In the genomic region with DNA sequence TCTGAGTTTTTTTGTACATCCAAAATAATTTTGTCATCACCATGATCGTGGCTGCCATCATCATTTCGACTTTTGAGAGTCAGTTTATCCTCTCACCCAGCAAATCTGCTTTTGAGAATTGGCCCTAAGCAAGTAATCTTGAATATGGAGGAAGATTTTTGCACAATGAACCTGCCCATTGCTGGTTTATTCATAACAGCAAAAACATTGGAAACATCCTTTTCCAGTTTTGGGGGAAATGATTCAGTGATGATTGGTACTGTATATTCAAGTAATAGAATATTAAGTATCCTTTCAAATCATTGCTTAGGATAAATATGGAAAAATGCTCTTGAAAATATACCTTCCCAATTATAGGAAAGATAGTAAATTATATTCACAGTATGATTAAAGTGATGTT, we compare ENCODE assay signal across 21 cellular contexts. TPM values are rescaled to one million over a fixed set of nuclear protein-coding genes. Genes with fewer than 3 reads are reported as not detected.
DNase-seq lines count a peak whose midpoint lies in the region; ATAC-seq and TF ChIP-seq lines count a peak whose summit lies in the region.
"Had no signal": no experiment of that assay in that cellular context is flagged by ENCODE, and none has a peak within 500 bp of the region (broad histone marks: within the 10 kb centered on the region; RNA-seq: fewer than 3 reads in every experiment).

No MANE protein-coding gene starts in this region.

- H3K4me1 Mint-ChIP-seq in osteocyte (ENCODE audit: unreplicated experiment) (peaks cover 58% of the 10 kb centered on the region), chondrocyte (ENCODE audit: low read depth) (peaks cover 47% of the 10 kb centered on the region)

- H4K20me1 ChIP-seq in SK-N-SH (ENCODE audit: insufficient read depth) (peaks cover 78% of the 10 kb centered on the region), PC-3 (ENCODE audit: low read length) (no peaks in the 10 kb centered on the region)

- H3K79me2 ChIP-seq in SK-N-SH (ENCODE audit: insufficient read depth) (peaks cover 96% of the 10 kb centered on the region), PC-3 (ENCODE audit: low read length) (peaks cover 86% of the 10 kb centered on the region)

- TF ChIP-seq CTCF in SK-N-SH (IDR thresholded peaks at IDR 0.05): no peak
- TF ChIP-seq CTCF in PC-3 (conservative IDR thresholded peaks at IDR 0.05; ENCODE audit: low read depth, low read length): no peak
- TF ChIP-seq CTCF in brain microvascular endothelial cell (IDR thresholded peaks at IDR 0.05; ENCODE audit: low read depth, low read length, missing control alignments): no peak
- TF ChIP-seq CTCF in osteocyte (IDR thresholded peaks at IDR 0.05): no peak
- TF ChIP-seq CTCF in chondrocyte (IDR thresholded peaks at IDR 0.05): no peak

- H3K9me2 ChIP-seq in SK-N-SH: no peaks in the 10 kb centered on the region
- no peaks in the 10 kb centered on the region for H3K9me2 ChIP-seq in PC-3 (replicated peaks; ENCODE audit: low read length)

- ATAC-seq in SK-N-SH treated with all-trans-retinoic acid at 6 μM for 48 hours (no peak), PC-3 (no peak)
- ATAC-seq: CD8-positive, alpha-beta T cell; HCT116; K562; Right ventricle myocardium inferior had no signal

- peaks cover 22 to 66% of the 10 kb centered on the region in 2 experiments for H3K4me1 ChIP-seq in SK-N-SH (ENCODE audit: control insufficient read depth in 1 of 2, insufficient read depth in 2 of 2, low read depth in 1 of 2, low read length in 1 of 2)
- H3K4me1 ChIP-seq in PC-3 (ENCODE audit: insufficient read depth, low read length): peaks cover 71% of the 10 kb centered on the region

- H2AFZ ChIP-seq in SK-N-SH (ENCODE audit: low read depth): no peak overlapping the region
- H2AFZ ChIP-seq in PC-3 (ENCODE audit: low read length): no peak overlapping the region

- peak in 1 of 2 experiments; percentile 38; a peak in 1 of 4 replicates for TF ChIP-seq EP300 in SK-N-SH (IDR thresholded peaks at IDR 0.05; ENCODE audit: borderline replicate concordance in 1 of 2, low read depth in 1 of 2, low read length in 1 of 2)

- intact Hi-C loops in PC-3 (cut with micrococcal nuclease): no loop called here

- WGBS in SK-N-SH (ENCODE audit: low lambda C conversion rate): 73% methylated on average over 2 of the region's 2 CpGs

- CTCF ChIA-PET in SK-N-SH (lab: Yijun Ruan, JAX): no interaction called here
- CTCF ChIA-PET in PC-3 (lab: Charles Lee): no interaction called here

- in situ Hi-C loops in brain microvascular endothelial cell (cut with HindIII; ENCODE audit: low pct_ligation_motif_present, low sequenced_read_pairs): no loop called here

- H3K4me3 ChIP-seq in SK-N-SH (ENCODE audit: low read depth in 2 of 2, low read length in 1 of 2) (no peak overlapping the region), PC-3 (ENCODE audit: low read length) (no peak overlapping the region), brain microvascular endothelial cell (ENCODE audit: low read depth, low read length) (no peak overlapping the region)
- H3K4me3 ChIP-seq: BLaER1 treated with 17β-estradiol and CSF1 and Interleukin-3, amounts not matched to agents 10 nM and 100 nM; K562; SJSA1 had no signal

- peak overlapping the region; percentile 70 to 84 for H3K27ac ChIP-seq in SK-N-SH (ENCODE audit: low read depth in 2 of 2, low read length in 1 of 2)
- H3K27ac ChIP-seq in PC-3 (ENCODE audit: low read length): no peak overlapping the region
- peak overlapping the region; percentile 26 for H3K27ac ChIP-seq in brain microvascular endothelial cell
- H3K27ac ChIP-seq: 22Rv1; BLaER1 treated with 17β-estradiol and CSF1 and Interleukin-3, amounts not matched to agents 10 nM and 100 nM; SJSA1 had no signal

- H3K36me3 ChIP-seq in SK-N-SH (replicated peaks in 1 of 2; ENCODE audit: control insufficient read depth in 1 of 2, insufficient read depth in 2 of 2, low read length in 1 of 2) (peaks cover 0 to 32% of the 10 kb centered on the region in 2 experiments), PC-3 (ENCODE audit: low read depth, low read length) (no peaks in the 10 kb centered on the region), brain microvascular endothelial cell (replicated peaks) (no peaks in the 10 kb centered on the region)
- H3K36me3 ChIP-seq: SJSA1 had no signal

- H3K9me3 Mint-ChIP-seq in osteocyte (ENCODE audit: unreplicated experiment): no peaks in the 10 kb centered on the region
- no peaks in the 10 kb centered on the region for H3K9me3 Mint-ChIP-seq in chondrocyte (ENCODE audit: low read depth)
- H3K9me3 Mint-ChIP-seq: CD8-positive, alpha-beta T cell had no signal

- no peak for DNase-seq in SK-N-SH
- DNase-seq in PC-3: peak; percentile 53
- DNase-seq in brain microvascular endothelial cell: no peak
- no peak for DNase-seq in osteocyte (ENCODE audit: extremely low spot score, unreplicated experiment)
- no peak for DNase-seq in NCI-H2196 (lab: John Stamatoyannopoulos, UW; ENCODE audit: unreplicated experiment)
- DNase-seq in chondrocyte (ENCODE audit: low spot score): no peak
- no peak for DNase-seq in NCI-H146 (lab: John Stamatoyannopoulos, UW)
- DNase-seq: CD8-positive, alpha-beta T cell; GOT3; MM.1S; NCI-H1092; NCI-H2029 treated with DMSO at 0.1 percent for 48 hours; NCI-H2171; NCI-H524 treated with DMSO at 0.1 percent for 48 hours had no signal

- H3K36me3 Mint-ChIP-seq in osteocyte (ENCODE audit: unreplicated experiment) (peaks cover under 1% of the 10 kb centered on the region), chondrocyte (ENCODE audit: low read depth) (no peaks in the 10 kb centered on the region)

- H3F3A ChIP-seq in SK-N-SH (replicated peaks; ENCODE audit: insufficient read depth) (peaks cover 62% of the 10 kb centered on the region), PC-3 (ENCODE audit: low read length, unreplicated experiment) (peaks cover 4% of the 10 kb centered on the region)

- H3K27me3 Mint-ChIP-seq in osteocyte (ENCODE audit: unreplicated experiment) (no peaks in the 10 kb centered on the region), chondrocyte (ENCODE audit: low read depth) (no peaks in the 10 kb centered on the region)

- TF ChIP-seq RAD21 in SK-N-SH (IDR thresholded peaks at IDR 0.05; ENCODE audit: low read length): no peak

- H3K4me3 Mint-ChIP-seq in osteocyte (ENCODE audit: unreplicated experiment) (no peak overlapping the region), chondrocyte (ENCODE audit: unreplicated experiment) (no peak overlapping the region)
- H3K4me3 Mint-ChIP-seq: CD8-positive, alpha-beta T cell had no signal

- H3K27me3 ChIP-seq in SK-N-SH (ENCODE audit: insufficient read depth) (no peaks in the 10 kb centered on the region), PC-3 (ENCODE audit: low read length) (no peaks in the 10 kb centered on the region), brain microvascular endothelial cell (replicated peaks) (no peaks in the 10 kb centered on the region)
- H3K27me3 ChIP-seq: BLaER1 treated with 17β-estradiol and CSF1 and Interleukin-3, amounts not matched to agents 10 nM and 100 nM; SJSA1 had no signal

- no peaks in the 10 kb centered on the region for H3K9me3 ChIP-seq in SK-N-SH
- H3K9me3 ChIP-seq in PC-3 (ENCODE audit: low read length): no peaks in the 10 kb centered on the region
- H3K9me3 ChIP-seq: BLaER1 treated with 17β-estradiol and CSF1 and Interleukin-3, amounts not matched to agents 10 nM and 100 nM; SJSA1 had no signal

- peak overlapping the region; percentile 66 for H3K4me2 ChIP-seq in SK-N-SH
- H3K4me2 ChIP-seq in PC-3 (ENCODE audit: low read length): no peak overlapping the region
- H3K4me2 ChIP-seq: BLaER1 treated with 17β-estradiol and CSF1 and Interleukin-3, amounts not matched to agents 10 nM and 100 nM had no signal

- POLR2A ChIA-PET in SK-N-SH (lab: Yijun Ruan, JAX) (no interaction called here), PC-3 (lab: Charles Lee; ENCODE audit: unreplicated experiment) (no interaction called here)

- no TSS peak for BruUV-seq in PC-3 (replicated peaks; lab: Mats Ljungman, UMichigan)

- peak overlapping the region; percentile 84 for H3K27ac Mint-ChIP-seq in osteocyte (ENCODE audit: unreplicated experiment)
- no peak overlapping the region for H3K27ac Mint-ChIP-seq in chondrocyte (ENCODE audit: unreplicated experiment)
- H3K27ac Mint-ChIP-seq: CD8-positive, alpha-beta T cell had no signal

- H3K9ac ChIP-seq in SK-N-SH (0 out of 2 replicates have a peak overlapping the region, but pooled peaks have one; percentile 5), PC-3 (ENCODE audit: low read length) (no peak overlapping the region)
- H3K9ac ChIP-seq: BLaER1 treated with 17β-estradiol and CSF1 and Interleukin-3, amounts not matched to agents 10 nM and 100 nM had no signal

TF ChIP-seq in SK-N-SH, 30 proteins besides CTCF, POLR2A, EP300 and RAD21 (continues in another document):
- TF ChIP-seq, protein P1, sequence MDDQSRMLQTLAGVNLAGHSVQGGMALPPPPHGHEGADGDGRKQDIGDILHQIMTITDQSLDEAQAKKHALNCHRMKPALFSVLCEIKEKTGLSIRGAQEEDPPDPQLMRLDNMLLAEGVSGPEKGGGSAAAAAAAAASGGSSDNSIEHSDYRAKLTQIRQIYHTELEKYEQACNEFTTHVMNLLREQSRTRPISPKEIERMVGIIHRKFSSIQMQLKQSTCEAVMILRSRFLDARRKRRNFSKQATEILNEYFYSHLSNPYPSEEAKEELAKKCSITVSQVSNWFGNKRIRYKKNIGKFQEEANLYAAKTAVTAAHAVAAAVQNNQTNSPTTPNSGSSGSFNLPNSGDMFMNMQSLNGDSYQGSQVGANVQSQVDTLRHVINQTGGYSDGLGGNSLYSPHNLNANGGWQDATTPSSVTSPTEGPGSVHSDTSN (IDR thresholded peaks at IDR 0.05): peak; percentile 5; the same call in 1 of the 2 replicates
- no peak for TF ChIP-seq GATA2 (CRISPR knock-in tag; IDR thresholded peaks at IDR 0.05)

TF ChIP-seq in SK-N-SH treated with all-trans-retinoic acid at 6 μM for 48 hours, 23 proteins besides CTCF, POLR2A, EP300 and RAD21 (continues in another document):
- TF ChIP-seq ZNF565 (CRISPR knock-in tag; conservative IDR thresholded peaks at IDR 0.05; ENCODE audit: low read depth) (no peak), ZFP30 (CRISPR knock-in tag; IDR thresholded peaks at IDR 0.05) (no peak), ZC3H10 (CRISPR knock-in tag; IDR thresholded peaks at IDR 0.05) (no peak), PPARA (CRISPR knock-in tag; IDR thresholded peaks at IDR 0.05; ENCODE audit: borderline replicate concordance) (no peak), ISL1 (CRISPR knock-in tag; IDR thresholded peaks at IDR 0.05) (no peak)

RNA-seq across cellular contexts. Expression of a gene that starts 53.1 kb away (rescaled TPM):
- polyA plus RNA-seq in SK-N-SH (2012; rRNA removed): 108 and 123 TPM in 2 replicates
- polyA plus RNA-seq in SK-N-SH (2012; cell fraction: cytosol; rRNA removed): 111 and 128 TPM in 2 replicates
- 126 and 178 TPM in 2 replicates for polyA plus RNA-seq in SK-N-SH (2012; cell fraction: nucleus; rRNA removed)
- total RNA-seq in PC-3 (2014; rRNA removed) (22.6 and 28.2 TPM in 2 replicates), osteocyte (80.1 and 82.9 TPM in 2 replicates), chondrocyte (51.5 to 83.1 TPM (median 54.1 TPM) in 3 replicates)
